In genomic region chr12:113056631-113057488, GRCh38 we compare ENCODE assay signal across 1 cellular context.
A peak's percentile ranks its signal among the peaks of the same experiment; 100 is the strongest.
TF ChIP-seq lines count a peak whose summit lies in the region.

TSS of gene DTX1 (plus strand) at chr12:113056730. CDS start at chr12:113058193, 1,463 bp downstream.

TF ChIP-seq in GM12878, 131 proteins besides CTCF, POLR2A, EP300 and RAD21 (continued from another document):
- TF ChIP-seq, protein P1, sequence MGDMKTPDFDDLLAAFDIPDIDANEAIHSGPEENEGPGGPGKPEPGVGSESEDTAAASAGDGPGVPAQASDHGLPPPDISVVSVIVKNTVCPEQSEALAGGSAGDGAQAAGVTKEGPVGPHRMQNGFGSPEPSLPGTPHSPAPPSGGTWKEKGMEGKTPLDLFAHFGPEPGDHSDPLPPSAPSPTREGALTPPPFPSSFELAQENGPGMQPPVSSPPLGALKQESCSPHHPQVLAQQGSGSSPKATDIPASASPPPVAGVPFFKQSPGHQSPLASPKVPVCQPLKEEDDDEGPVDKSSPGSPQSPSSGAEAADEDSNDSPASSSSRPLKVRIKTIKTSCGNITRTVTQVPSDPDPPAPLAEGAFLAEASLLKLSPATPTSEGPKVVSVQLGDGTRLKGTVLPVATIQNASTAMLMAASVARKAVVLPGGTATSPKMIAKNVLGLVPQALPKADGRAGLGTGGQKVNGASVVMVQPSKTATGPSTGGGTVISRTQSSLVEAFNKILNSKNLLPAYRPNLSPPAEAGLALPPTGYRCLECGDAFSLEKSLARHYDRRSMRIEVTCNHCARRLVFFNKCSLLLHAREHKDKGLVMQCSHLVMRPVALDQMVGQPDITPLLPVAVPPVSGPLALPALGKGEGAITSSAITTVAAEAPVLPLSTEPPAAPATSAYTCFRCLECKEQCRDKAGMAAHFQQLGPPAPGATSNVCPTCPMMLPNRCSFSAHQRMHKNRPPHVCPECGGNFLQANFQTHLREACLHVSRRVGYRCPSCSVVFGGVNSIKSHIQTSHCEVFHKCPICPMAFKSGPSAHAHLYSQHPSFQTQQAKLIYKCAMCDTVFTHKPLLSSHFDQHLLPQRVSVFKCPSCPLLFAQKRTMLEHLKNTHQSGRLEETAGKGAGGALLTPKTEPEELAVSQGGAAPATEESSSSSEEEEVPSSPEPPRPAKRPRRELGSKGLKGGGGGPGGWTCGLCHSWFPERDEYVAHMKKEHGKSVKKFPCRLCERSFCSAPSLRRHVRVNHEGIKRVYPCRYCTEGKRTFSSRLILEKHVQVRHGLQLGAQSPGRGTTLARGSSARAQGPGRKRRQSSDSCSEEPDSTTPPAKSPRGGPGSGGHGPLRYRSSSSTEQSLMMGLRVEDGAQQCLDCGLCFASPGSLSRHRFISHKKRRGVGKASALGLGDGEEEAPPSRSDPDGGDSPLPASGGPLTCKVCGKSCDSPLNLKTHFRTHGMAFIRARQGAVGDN (IDR thresholded peaks at IDR 0.05), result peak; percentile 38; the same call in 1 of the 2 replicates
- TF ChIP-seq NR2F1 (conservative IDR thresholded peaks at IDR 0.05) (peak; percentile 41; the same call in 1 of the 2 replicates), IKZF1 (conservative IDR thresholded peaks at IDR 0.05) (peak; percentile 79), SMARCA5 (IDR thresholded peaks at IDR 0.05) (0 out of 2 replicates have a peak, but pooled peaks have one; percentile 36), SKIL (IDR thresholded peaks at IDR 0.05; ENCODE audit: low read depth, poor library complexity, severe bottlenecking) (no peak), LARP7 (IDR thresholded peaks at IDR 0.05) (peak; percentile 77), ESRRA (IDR thresholded peaks at IDR 0.05; ENCODE audit: low read length) (no peak), IKZF2 (IDR thresholded peaks at IDR 0.05) (0 out of 4 replicates have a peak, but pooled peaks of 1 of the 2 experiments have one; percentile 4), HDAC6 (IDR thresholded peaks at IDR 0.05; ENCODE audit: unreplicated experiment) (no peak), WRNIP1 (IDR thresholded peaks at IDR 0.05; ENCODE audit: borderline replicate concordance, low read depth, low read length) (no peak), CHD2 (IDR thresholded peaks at IDR 0.05; ENCODE audit: borderline replicate concordance, low read depth, low read length) (0 out of 2 replicates have a peak, but pooled peaks have one; percentile 18), DPF2 (IDR thresholded peaks at IDR 0.05) (0 out of 2 replicates have a peak, but pooled peaks have one; percentile 46), NFXL1 (IDR thresholded peaks at IDR 0.05; ENCODE audit: borderline replicate concordance) (0 out of 2 replicates have a peak, but pooled peaks have one; percentile 82), USF1 (IDR thresholded peaks at IDR 0.05; ENCODE audit: borderline replicate concordance, extremely low read length, insufficient read depth, low read depth, low read length) (no peak), TBL1XR1 (IDR thresholded peaks at IDR 0.05; ENCODE audit: low read depth, low read length) (no peak), MEF2B (IDR thresholded peaks at IDR 0.05; ENCODE audit: partially characterized antibody, poor library complexity, severe bottlenecking) (peak; percentile 63), BHLHE40 (IDR thresholded peaks at IDR 0.05; ENCODE audit: borderline replicate concordance in 1 of 2, low read depth in 2 of 2, low read length in 1 of 2) (peak in 1 of 2 experiments; percentile 12; a peak in 1 of 4 replicates)
- TF ChIP-seq, protein P2, sequence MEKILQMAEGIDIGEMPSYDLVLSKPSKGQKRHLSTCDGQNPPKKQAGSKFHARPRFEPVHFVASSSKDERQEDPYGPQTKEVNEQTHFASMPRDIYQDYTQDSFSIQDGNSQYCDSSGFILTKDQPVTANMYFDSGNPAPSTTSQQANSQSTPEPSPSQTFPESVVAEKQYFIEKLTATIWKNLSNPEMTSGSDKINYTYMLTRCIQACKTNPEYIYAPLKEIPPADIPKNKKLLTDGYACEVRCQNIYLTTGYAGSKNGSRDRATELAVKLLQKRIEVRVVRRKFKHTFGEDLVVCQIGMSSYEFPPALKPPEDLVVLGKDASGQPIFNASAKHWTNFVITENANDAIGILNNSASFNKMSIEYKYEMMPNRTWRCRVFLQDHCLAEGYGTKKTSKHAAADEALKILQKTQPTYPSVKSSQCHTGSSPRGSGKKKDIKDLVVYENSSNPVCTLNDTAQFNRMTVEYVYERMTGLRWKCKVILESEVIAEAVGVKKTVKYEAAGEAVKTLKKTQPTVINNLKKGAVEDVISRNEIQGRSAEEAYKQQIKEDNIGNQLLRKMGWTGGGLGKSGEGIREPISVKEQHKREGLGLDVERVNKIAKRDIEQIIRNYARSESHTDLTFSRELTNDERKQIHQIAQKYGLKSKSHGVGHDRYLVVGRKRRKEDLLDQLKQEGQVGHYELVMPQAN (conservative IDR thresholded peaks at IDR 0.05), result 0 out of 2 replicates have a peak, but pooled peaks have one; percentile 58
- TF ChIP-seq, protein P3, sequence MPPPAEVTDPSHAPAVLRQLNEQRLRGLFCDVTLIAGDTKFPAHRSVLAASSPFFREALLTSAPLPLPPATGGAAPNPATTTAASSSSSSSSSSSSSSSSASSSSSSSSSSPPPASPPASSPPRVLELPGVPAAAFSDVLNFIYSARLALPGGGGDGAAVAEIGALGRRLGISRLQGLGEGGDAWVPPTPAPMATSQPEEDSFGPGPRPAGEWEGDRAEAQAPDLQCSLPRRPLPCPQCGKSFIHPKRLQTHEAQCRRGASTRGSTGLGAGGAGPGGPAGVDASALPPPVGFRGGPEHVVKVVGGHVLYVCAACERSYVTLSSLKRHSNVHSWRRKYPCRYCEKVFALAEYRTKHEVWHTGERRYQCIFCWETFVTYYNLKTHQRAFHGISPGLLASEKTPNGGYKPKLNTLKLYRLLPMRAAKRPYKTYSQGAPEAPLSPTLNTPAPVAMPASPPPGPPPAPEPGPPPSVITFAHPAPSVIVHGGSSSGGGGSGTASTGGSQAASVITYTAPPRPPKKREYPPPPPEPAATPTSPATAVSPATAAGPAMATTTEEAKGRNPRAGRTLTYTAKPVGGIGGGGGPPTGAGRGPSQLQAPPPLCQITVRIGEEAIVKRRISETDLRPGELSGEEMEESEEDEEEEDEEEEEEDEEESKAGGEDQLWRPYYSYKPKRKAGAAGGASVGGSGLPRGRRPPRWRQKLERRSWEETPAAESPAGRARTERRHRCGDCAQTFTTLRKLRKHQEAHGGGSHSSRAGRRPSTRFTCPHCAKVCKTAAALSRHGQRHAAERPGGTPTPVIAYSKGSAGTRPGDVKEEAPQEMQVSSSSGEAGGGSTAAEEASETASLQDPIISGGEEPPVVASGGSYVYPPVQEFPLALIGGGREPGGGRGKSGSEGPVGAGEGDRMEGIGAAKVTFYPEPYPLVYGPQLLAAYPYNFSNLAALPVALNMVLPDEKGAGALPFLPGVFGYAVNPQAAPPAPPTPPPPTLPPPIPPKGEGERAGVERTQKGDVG (CRISPR knock-in tag; IDR thresholded peaks at IDR 0.05), result no peak
